In genomic region chr22:50244420-50245213, GRCh38 we compare ENCODE assay signal across 8 cellular contexts. TPM values are rescaled to one million over a fixed set of nuclear protein-coding genes. Genes with fewer than 3 reads are reported as not detected.
DNase-seq lines count a peak whose midpoint lies in the region; ATAC-seq and TF ChIP-seq lines count a peak whose summit lies in the region.

TSS of gene TUBGCP6 (minus strand) at chr22:50245023. CDS start at chr22:50244459, 564 bp downstream.

- H3K4me1 Mint-ChIP-seq in Calu3 (ENCODE audit: low read depth, unreplicated experiment), result peaks cover 11% of the 10 kb centered on the region
- H3K4me1 Mint-ChIP-seq in activated T-cell treated with anti-CD3 and anti-CD28 coated beads, Interleukin-2, amount 50 U/mL, for 24 hours (ENCODE audit: low read depth), result peaks cover 39% of the 10 kb centered on the region

- no peaks in the 10 kb centered on the region for H3K27me3 Mint-ChIP-seq in Calu3 (ENCODE audit: unreplicated experiment)
- no peaks in the 10 kb centered on the region for H3K27me3 Mint-ChIP-seq in activated T-cell treated with anti-CD3 and anti-CD28 coated beads, Interleukin-2, amount 50 U/mL, for 24 hours

- H3K4me3 ChIP-seq in esophagus (ENCODE audit: low read depth in 1 of 2, low read length in 2 of 2) (peak within 1 kb of the TSS; percentile 77 to 82), muscle layer of duodenum (ENCODE audit: low read depth in 1 of 2, low read length in 2 of 2) (peak within 1 kb of the TSS; percentile 88 to 98)

- peak; percentile 94 for DNase-seq in Calu3
- peak; percentile 97 for DNase-seq in HuH-7 (ENCODE audit: low spot score)
- peak; percentile 96 for DNase-seq in activated T-cell treated with anti-CD3 and anti-CD28 coated beads, Interleukin-2, amount 50 U/mL, for 24 hours
- DNase-seq in stimulated activated CD8-positive, alpha-beta memory T cell treated with anti-CD3 and anti-CD28 coated beads, Interleukin-7, amount 100 ng/mL, for 24 hours (ENCODE audit: low read depth), result peak; percentile 85

- WGBS in esophagus, 2 donors, result 0 to 1% methylated on average over 76 of the region's 76 CpGs

- CTCF ChIA-PET in Calu3 (lab: Charles Lee), result no interaction called here

- no peaks in the 10 kb centered on the region for H3K27me3 ChIP-seq in esophagus (ENCODE audit: control insufficient read depth in 1 of 2, insufficient read depth in 2 of 2, low read length in 2 of 2)
- H3K27me3 ChIP-seq in muscle layer of duodenum (ENCODE audit: low read depth, low read length), result no peaks in the 10 kb centered on the region

- TF ChIP-seq CTCF in Calu3 (IDR thresholded peaks at IDR 0.05; ENCODE audit: unreplicated experiment), result peak; percentile 8

- H3K4me1 ChIP-seq in esophagus (ENCODE audit: control insufficient read depth in 2 of 2, insufficient read depth in 2 of 2, low read length in 1 of 2) (peaks cover 13 to 23% of the 10 kb centered on the region in 2 donors), muscle layer of duodenum (ENCODE audit: control insufficient read depth in 1 of 2, insufficient read depth in 2 of 2, low read length in 2 of 2) (peaks cover 8 to 43% of the 10 kb centered on the region in 2 donors)

- ATAC-seq in GM21447 (IDR thresholded peaks at IDR 0.05; ENCODE audit: unreplicated experiment), result peak; percentile 63

- H3K36me3 ChIP-seq in esophagus (ENCODE audit: control insufficient read depth in 2 of 2, insufficient read depth in 2 of 2, low read length in 1 of 2) (peaks cover 5 to 30% of the 10 kb centered on the region in 2 donors), muscle layer of duodenum (ENCODE audit: control insufficient read depth in 1 of 2, insufficient read depth in 2 of 2, low read length in 2 of 2) (peaks cover 8 to 27% of the 10 kb centered on the region in 2 donors)

- H3K4me3 Mint-ChIP-seq in Calu3 (ENCODE audit: low read depth, unreplicated experiment), result peak within 1 kb of the TSS; percentile 78
- peak within 1 kb of the TSS; percentile 93 for H3K4me3 Mint-ChIP-seq in activated T-cell treated with anti-CD3 and anti-CD28 coated beads, Interleukin-2, amount 50 U/mL, for 24 hours

- intact Hi-C loops in Calu3 (cut with micrococcal nuclease; ENCODE audit: unreplicated experiment), result no loop called here

- peak within 1 kb of the TSS; percentile 83 for H3K27ac Mint-ChIP-seq in Calu3 (ENCODE audit: unreplicated experiment)
- H3K27ac Mint-ChIP-seq in activated T-cell treated with anti-CD3 and anti-CD28 coated beads, Interleukin-2, amount 50 U/mL, for 24 hours, result peak within 1 kb of the TSS; percentile 99

- no peaks in the 10 kb centered on the region for H3K9me3 Mint-ChIP-seq in Calu3 (ENCODE audit: low read depth, unreplicated experiment)
- H3K9me3 Mint-ChIP-seq in activated T-cell treated with anti-CD3 and anti-CD28 coated beads, Interleukin-2, amount 50 U/mL, for 24 hours, result no peaks in the 10 kb centered on the region

- H3K9me3 ChIP-seq in esophagus (ENCODE audit: control insufficient read depth in 2 of 2, insufficient read depth in 1 of 2, low read depth in 1 of 2, low read length in 1 of 2), result no peaks in the 10 kb centered on the region
- H3K9me3 ChIP-seq in muscle layer of duodenum (ENCODE audit: control insufficient read depth in 1 of 2, low read length in 2 of 2), result no peaks in the 10 kb centered on the region

- peak within 1 kb of the TSS; percentile 96 for H3K27ac ChIP-seq in esophagus (ENCODE audit: low read depth in 2 of 2, low read length in 1 of 2)
- H3K27ac ChIP-seq in muscle layer of duodenum (ENCODE audit: low read length), result peak within 1 kb of the TSS; percentile 89

- H3K36me3 Mint-ChIP-seq in Calu3 (ENCODE audit: insufficient read depth, unreplicated experiment), result peaks cover 76% of the 10 kb centered on the region
- peaks cover 70% of the 10 kb centered on the region for H3K36me3 Mint-ChIP-seq in activated T-cell treated with anti-CD3 and anti-CD28 coated beads, Interleukin-2, amount 50 U/mL, for 24 hours (ENCODE audit: low read depth)

- TSS peak; percentile 51 for BruUV-seq in Calu3 (replicated peaks; lab: Mats Ljungman, UMichigan)

TF ChIP-seq in PFSK-1, 5 proteins besides CTCF, POLR2A, EP300 and RAD21:
- TF ChIP-seq SIN3A (IDR thresholded peaks at IDR 0.05; ENCODE audit: borderline replicate concordance, insufficient read depth, low read length) (no peak), POLR2AphosphoS5 (IDR thresholded peaks at IDR 0.05; ENCODE audit: low read depth, low read length) (peak; percentile 76), REST (IDR thresholded peaks at IDR 0.05; ENCODE audit: insufficient read depth in 1 of 2, low read depth in 2 of 2, low read length in 2 of 2) (no peak), TAF1 (IDR thresholded peaks at IDR 0.05; ENCODE audit: borderline replicate concordance, insufficient read depth, low read length) (no peak), FOXP2 (optimal IDR thresholded peaks at IDR 0.05; ENCODE audit: borderline replicate concordance, extremely low read depth, extremely low read length, insufficient read depth) (no peak)

RNA-seq across cellular contexts. Expression of gene TUBGCP6, which starts in this region (rescaled TPM):
- 49.7 and 54.7 TPM in 2 replicates for total RNA-seq in Calu3 (2022)
- 18.6 TPM for polyA plus RNA-seq in PFSK-1 (2012; ENCODE audit: insufficient read length, low read depth)
- 10 to 100 TPM; 19.3 to 37.9 TPM for polyA plus RNA-seq in esophagus

Comparison
In these comparisons a context has a peak if more than half of its experiments do, and no peak if none do; other contexts are left out.
1. Peak in every context shown above with its lines: DNase-seq, ATAC-seq, H3K4me3 ChIP-seq and H3K27ac ChIP-seq.